In genomic region chr3:73772076-73772475, GRCh38 we compare ENCODE assay signal across 23 cellular contexts.
"Had no signal": no experiment of that assay in that cellular context is flagged by ENCODE, and none has a peak within 500 bp of the region (broad histone marks: within the 10 kb centered on the region; RNA-seq: fewer than 3 reads in every experiment).

No MANE protein-coding gene starts in this region.

- H3K27ac ChIP-seq: dorsolateral prefrontal cortex, epithelial cell of prostate, gastrocnemius medialis, left lung, ovary, right atrium auricular region, stomach, testis had no signal

- H3K9me3 ChIP-seq: gastrocnemius medialis, ovary, testis had no signal

- H3K27me3 ChIP-seq: dorsolateral prefrontal cortex, gastrocnemius medialis, left lung, ovary, right atrium auricular region, stomach, testis, tibial artery had no signal

- H3K4me1 ChIP-seq: left lung, testis had no signal

- H3K36me3 ChIP-seq: gastrocnemius medialis, left lung, ovary, right atrium auricular region, stomach, tibial artery had no signal

- DNase-seq: dorsolateral prefrontal cortex; effector CD4-positive, alpha-beta T cell; gastrocnemius medialis; head of caudate nucleus; left cardiac atrium; mesendoderm; midbrain; naive thymus-derived CD4-positive, alpha-beta T cell; nephron progenitor cell; nucleus accumbens; ovary; stimulated activated CD4-positive, alpha-beta T cell treated with anti-CD3 and anti-CD28 coated beads, Interleukin-12 subunit alpha, Interleukin-12 subunit beta, amount 100 ng/mL, for 4 hours; stimulated activated CD4-positive, alpha-beta T cell treated with anti-CD3 and anti-CD28 coated beads, Interleukin-1b, Interleukin-23, amount 100 ng/mL, for 48 hours; stimulated activated CD4-positive, alpha-beta T cell treated with anti-CD3 and anti-CD28 coated beads, Interleukin-4, amount 100 ng/mL, for 1 hour; stimulated activated naive CD4-positive, alpha-beta T cell treated with Interleukin-2 at 50 U/mL for 16 hours; stomach; substantia nigra; testis; tibial artery had no signal

- H3K4me2 ChIP-seq: smooth muscle cell had no signal

- H3K4me3 ChIP-seq: dorsolateral prefrontal cortex, gastrocnemius medialis, left lung, ovary, right atrium auricular region, smooth muscle cell, stomach, testis, tibial artery had no signal
